25 cellular contexts compared by ENCODE assay signal in the genomic region with DNA sequence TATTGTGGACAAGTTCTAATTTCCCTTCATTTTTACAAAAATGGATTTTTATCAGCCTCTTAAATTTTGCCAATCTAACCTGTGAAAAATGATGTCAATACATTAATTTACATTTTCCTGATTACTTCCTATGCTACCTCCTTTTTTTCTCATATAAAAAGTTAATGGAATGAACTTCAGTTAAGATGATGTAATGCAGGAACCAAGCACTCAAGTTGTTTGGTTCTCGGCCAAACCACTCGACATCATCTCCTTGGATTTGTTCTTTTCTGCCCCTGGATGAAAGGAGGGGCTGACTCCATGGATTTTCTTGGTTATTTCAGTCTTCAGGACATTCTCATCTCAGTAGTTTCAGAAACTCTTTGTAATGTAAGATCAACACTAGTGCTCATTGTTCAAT.
DNase-seq lines count a peak whose midpoint lies in the region; ATAC-seq, FAIRE-seq and TF ChIP-seq lines count a peak whose summit lies in the region.
"Had no signal": no experiment of that assay in that cellular context is flagged by ENCODE, and none has a peak within 500 bp of the region (broad histone marks: within the 10 kb centered on the region; RNA-seq: fewer than 3 reads in every experiment).

No MANE protein-coding gene starts in this region.

- H3K9ac ChIP-seq in HepG2 (ENCODE audit: insufficient read depth, low read depth, low read length) (no peak overlapping the region), astrocyte (ENCODE audit: low read length) (no peak overlapping the region)

- intact Hi-C loops in HepG2 (cut with micrococcal nuclease; ENCODE audit: unreplicated experiment) (loop anchor here (5.0 kb wide), 1 partner anchor 1166 kb away; no protein-coding TSS in a partner anchor), right lobe of liver (cut with DNase I) (no loop called here)

- CTCF ChIA-PET in HepG2 (lab: Yijun Ruan, JAX; ENCODE audit: low intra/inter-chr PET ratio, low total read pairs), result no interaction called here

- H3K79me2 ChIP-seq in HepG2 (ENCODE audit: insufficient read depth, low read length), result no peaks in the 10 kb centered on the region
- H3K79me2 ChIP-seq in astrocyte (ENCODE audit: insufficient read depth, low read length), result no peaks in the 10 kb centered on the region

- H3K27ac ChIP-seq in HepG2 (ENCODE audit: extremely low read length, insufficient read depth, low read length) (no peak overlapping the region), right lobe of liver (no peak overlapping the region), astrocyte (ENCODE audit: low read depth, low read length) (no peak overlapping the region), foreskin keratinocyte (no peak overlapping the region)
- H3K27ac ChIP-seq: A549, body of pancreas, C4-2B, epithelial cell of prostate, HL-60 had no signal

- H2AFZ ChIP-seq in HepG2 (ENCODE audit: low read length) (no peak overlapping the region), astrocyte (ENCODE audit: low read depth, low read length) (no peak overlapping the region)

- TF ChIP-seq CTCF in HepG2 (CRISPR knock-in tag; IDR thresholded peaks at IDR 0.05) (no peak), right lobe of liver (IDR thresholded peaks at IDR 0.05) (no peak), astrocyte (IDR thresholded peaks at IDR 0.05; ENCODE audit: insufficient read depth, low read depth, low read length) (no peak), foreskin keratinocyte (conservative IDR thresholded peaks at IDR 0.05) (no peak)

- POLR2A ChIA-PET in HepG2 (lab: Yijun Ruan, JAX), result no interaction called here

- in situ Hi-C loops in HepG2 (cut with HindIII; ENCODE audit: extremely low pct_ligation_motif_present, low pct_unique_long_range_greater_than_20kb), result loop anchor here (5.0 to 10.0 kb wide), 2 partner anchors 106 to 178 kb away; no protein-coding TSS in a partner anchor

- H3K27me3 Mint-ChIP-seq in astrocyte (ENCODE audit: low read depth, unreplicated experiment), result no peaks in the 10 kb centered on the region
- H3K27me3 Mint-ChIP-seq: activated CD4-positive, alpha-beta memory T cell treated with anti-CD3 and anti-CD28 coated beads, Interleukin-2, amount 10 ng/mL, durations not matched to agents 7 days and 5 days; dendritic cell treated with granulocyte-macrophage colony-stimulating factor and Interleukin-4, amounts not matched to agents 40 ng/mL and 50 ng/mL, for 4 days had no signal

- H3K4me2 ChIP-seq in HepG2 (ENCODE audit: low read depth, low read length) (no peak overlapping the region), astrocyte (ENCODE audit: low read length) (no peak overlapping the region)
- H3K4me2 ChIP-seq: A549 had no signal

- H4K20me1 ChIP-seq in HepG2 (ENCODE audit: insufficient read depth, low read length) (no peaks in the 10 kb centered on the region), astrocyte (ENCODE audit: insufficient read depth, low read length) (no peaks in the 10 kb centered on the region)

- no peaks in the 10 kb centered on the region for H3K9me3 Mint-ChIP-seq in astrocyte (ENCODE audit: unreplicated experiment)
- H3K9me3 Mint-ChIP-seq: dendritic cell treated with granulocyte-macrophage colony-stimulating factor and Interleukin-4, amounts not matched to agents 40 ng/mL and 50 ng/mL, for 4 days had no signal

- TF ChIP-seq EP300 in HepG2 (IDR thresholded peaks at IDR 0.05; ENCODE audit: low read depth in 2 of 2, low read length in 2 of 2) (no peak), HepG2 (CRISPR knock-in tag; IDR thresholded peaks at IDR 0.05; ENCODE audit: borderline replicate concordance) (no peak)

- DNase-seq in HepG2 (ENCODE audit: low spot score) (no peak), right lobe of liver (no peak), astrocyte (ENCODE audit: low read depth) (peak; percentile 52), foreskin keratinocyte (peak; percentile 15 to 50), urothelium cell line (ENCODE audit: low spot score) (peak; percentile 70), dermis blood vessel endothelial cell (no peak)
- DNase-seq: activated CD4-positive, alpha-beta memory T cell treated with anti-CD3 and anti-CD28 coated beads, Interleukin-2, amount 10 ng/mL, durations not matched to agents 7 days and 5 days; activated naive CD4-positive, alpha-beta T cell treated with anti-CD3 and anti-CD28 coated beads for 36 hours; activated T-cell treated with anti-CD3 and anti-CD28 coated beads, Interleukin-2, amount 50 U/mL, for 1 hour; body of pancreas; GOT3; KBM-7; NCI-H1105 treated with DMSO at 0.1 percent for 48 hours; stimulated activated naive CD8-positive, alpha-beta T cell treated with anti-CD3 and anti-CD28 coated beads, Interleukin-15, Interleukin-2, amounts not matched to agents 100 U/mL and 50 U/mL, for 24 hours; trophoblast cell had no signal

- H3K9me3 ChIP-seq in HepG2 (ENCODE audit: low read length) (no peaks in the 10 kb centered on the region), right lobe of liver (no peaks in the 10 kb centered on the region), astrocyte (ENCODE audit: insufficient read depth, low read depth, low read length) (no peaks in the 10 kb centered on the region)
- H3K9me3 ChIP-seq: A549, body of pancreas had no signal

- peak overlapping the region; percentile 84 for H3K27ac Mint-ChIP-seq in astrocyte (ENCODE audit: unreplicated experiment)
- H3K27ac Mint-ChIP-seq: activated CD4-positive, alpha-beta memory T cell treated with anti-CD3 and anti-CD28 coated beads, Interleukin-2, amount 10 ng/mL, durations not matched to agents 7 days and 5 days; activated naive CD4-positive, alpha-beta T cell treated with anti-CD3 and anti-CD28 coated beads for 36 hours; dendritic cell treated with granulocyte-macrophage colony-stimulating factor and Interleukin-4, amounts not matched to agents 40 ng/mL and 50 ng/mL, for 4 days; T-helper 1 cell treated with Interleukin-12 subunit alpha and Interleukin-12 subunit beta and Interleukin-4 antibody, amounts not matched to agents 30 μg/mL and 1 μg/mL, for 36 hours had no signal

- H3K27me3 ChIP-seq in HepG2 (ENCODE audit: control insufficient read depth in 1 of 2, insufficient read depth in 2 of 2, low read length in 2 of 2) (no peaks in the 10 kb centered on the region), right lobe of liver (no peaks in the 10 kb centered on the region), astrocyte (ENCODE audit: insufficient read depth, low read length) (no peaks in the 10 kb centered on the region), foreskin keratinocyte (no peaks in the 10 kb centered on the region)
- H3K27me3 ChIP-seq: body of pancreas had no signal

- no peak for TF ChIP-seq RAD21 in HepG2 (CRISPR knock-in tag; IDR thresholded peaks at IDR 0.05)

- BruUV-seq in HepG2 (replicated peaks; lab: Mats Ljungman, UMichigan), result no TSS peak

- H3K36me3 Mint-ChIP-seq in astrocyte (ENCODE audit: low read depth, unreplicated experiment), result no peaks in the 10 kb centered on the region

- no peaks in the 10 kb centered on the region for H3K4me1 ChIP-seq in HepG2 (ENCODE audit: insufficient read depth, low read length)
- no peaks in the 10 kb centered on the region for H3K4me1 ChIP-seq in right lobe of liver
- no peaks in the 10 kb centered on the region for H3K4me1 ChIP-seq in astrocyte (ENCODE audit: insufficient read depth, low read length)
- H3K4me1 ChIP-seq in foreskin keratinocyte, result peaks cover 4% of the 10 kb centered on the region
- H3K4me1 ChIP-seq: A549, body of pancreas had no signal

- H3K4me1 Mint-ChIP-seq in astrocyte (ENCODE audit: low read depth, unreplicated experiment), result peaks cover 11% of the 10 kb centered on the region
- H3K4me1 Mint-ChIP-seq: activated CD4-positive, alpha-beta memory T cell treated with anti-CD3 and anti-CD28 coated beads, Interleukin-2, amount 10 ng/mL, durations not matched to agents 7 days and 5 days had no signal

- ATAC-seq in HepG2 (no peak), right lobe of liver (no peak), foreskin keratinocyte (no peak), GM21528 (IDR thresholded peaks at IDR 0.05; ENCODE audit: low FRiP score, unreplicated experiment) (no peak), HG02763 (IDR thresholded peaks at IDR 0.05; ENCODE audit: unreplicated experiment) (no peak)
- ATAC-seq: A549; body of pancreas; stimulated activated naive CD8-positive, alpha-beta T cell treated with anti-CD3 and anti-CD28 coated beads, Interleukin-15, Interleukin-2, amounts not matched to agents 100 U/mL and 50 U/mL, for 24 hours had no signal

- H3K4me3 ChIP-seq in HepG2 (replicated peaks in 1 of 3; ENCODE audit: insufficient read depth in 1 of 3, low read depth in 2 of 3, low read length in 3 of 3) (no peak overlapping the region), right lobe of liver (no peak overlapping the region), astrocyte (ENCODE audit: insufficient read depth, low read depth, low read length) (no peak overlapping the region)
- H3K4me3 ChIP-seq: A549, body of pancreas had no signal

- H3K4me3 Mint-ChIP-seq in astrocyte (ENCODE audit: unreplicated experiment), result no peak overlapping the region
- H3K4me3 Mint-ChIP-seq: activated CD4-positive, alpha-beta memory T cell treated with anti-CD3 and anti-CD28 coated beads, Interleukin-2, amount 10 ng/mL, durations not matched to agents 7 days and 5 days; activated naive CD4-positive, alpha-beta T cell treated with anti-CD3 and anti-CD28 coated beads for 36 hours; dendritic cell treated with granulocyte-macrophage colony-stimulating factor and Interleukin-4, amounts not matched to agents 40 ng/mL and 50 ng/mL, for 4 days; T-helper 1 cell treated with Interleukin-12 subunit alpha and Interleukin-12 subunit beta and Interleukin-4 antibody, amounts not matched to agents 30 μg/mL and 1 μg/mL, for 36 hours had no signal

- TF ChIP-seq POLR2A in HepG2 (IDR thresholded peaks at IDR 0.05; ENCODE audit: insufficient read depth in 1 of 2, low read depth in 2 of 2, low read length in 2 of 2), result no peak
- no peak for TF ChIP-seq POLR2A in right lobe of liver (IDR thresholded peaks at IDR 0.05)

- H3K36me3 ChIP-seq in HepG2 (replicated peaks in 1 of 2; ENCODE audit: control insufficient read depth in 1 of 2, insufficient read depth in 2 of 2, low read length in 2 of 2) (no peaks in the 10 kb centered on the region), right lobe of liver (no peaks in the 10 kb centered on the region), astrocyte (ENCODE audit: insufficient read depth, low read length) (no peaks in the 10 kb centered on the region)

- 0% methylated on average over 2 of the region's 2 CpGs for WGBS in HepG2 (ENCODE audit: low lambda C conversion rate)
- WGBS in right lobe of liver (ENCODE audit: insufficient coverage, low coverage, low lambda C conversion rate, missing lambda C conversion rate), result 36% methylated on average over 2 of the region's 2 CpGs

- FAIRE-seq in HepG2 (lab: Jason Lieb, UNC) (no peak), astrocyte (lab: Jason Lieb, UNC) (no peak), urothelium cell line (lab: Jason Lieb, UNC) (no peak)
- FAIRE-seq: A549, GM12892, islet of Langerhans had no signal

TF ChIP-seq in HepG2, 621 proteins besides CTCF, POLR2A, EP300 and RAD21 (continues in another document):
- no peak for TF ChIP-seq SYNCRIP (IDR thresholded peaks at IDR 0.05; ENCODE audit: insufficient read depth, low read depth, low read length)

Comparison
In these comparisons a context has a peak if more than half of its experiments do, and no peak if none do; other contexts are left out.
1. DNase-seq: peak in astrocyte (single experiment), foreskin keratinocyte (2 of 2) and urothelium cell line (single experiment); none in HepG2 (single experiment), right lobe of liver (0 of 3) and dermis blood vessel endothelial cell (single experiment).